1 cellular context compared by ENCODE assay signal in genomic region chr14:51880810-51881580, GRCh38.
TF ChIP-seq lines count a peak whose summit lies in the region.

No MANE protein-coding gene starts in this region.

TF ChIP-seq in GM23338, 12 proteins besides CTCF, POLR2A, EP300 and RAD21 (continued from another document):
- TF ChIP-seq ZNF462 (CRISPR knock-in tag; IDR thresholded peaks at IDR 0.05) (no peak), EZH2phosphoT487 (IDR thresholded peaks at IDR 0.05; ENCODE audit: unreplicated experiment) (no peak), POLR2AphosphoS5 (IDR thresholded peaks at IDR 0.05; ENCODE audit: low read depth) (no peak), NANOG (IDR thresholded peaks at IDR 0.05; ENCODE audit: borderline replicate concordance) (no peak), STAT1 (IDR thresholded peaks at IDR 0.05; ENCODE audit: unreplicated experiment) (no peak)
